23 cellular contexts compared by ENCODE assay signal in the genomic region with DNA sequence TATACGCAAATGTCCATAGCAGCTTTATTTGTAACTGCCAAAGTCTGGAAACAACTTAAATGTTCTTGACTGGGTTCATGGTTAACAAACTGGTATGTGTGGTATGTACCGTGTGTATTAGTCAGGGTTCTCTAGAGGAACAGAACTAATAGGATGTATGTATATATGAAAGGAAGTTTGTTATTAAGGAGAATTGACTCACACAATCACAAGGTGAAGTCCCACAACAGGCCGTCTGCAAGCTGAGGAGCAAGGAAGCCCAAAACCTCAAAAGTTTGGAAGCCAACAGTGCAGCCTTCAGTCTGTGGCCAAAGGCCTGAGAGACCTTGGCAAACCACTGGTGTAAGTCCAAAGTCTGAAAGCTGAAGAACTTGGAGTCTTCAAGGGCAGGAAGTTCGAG.
DNase-seq lines count a peak whose midpoint lies in the region; ATAC-seq and TF ChIP-seq lines count a peak whose summit lies in the region.
"Had no signal": no experiment of that assay in that cellular context is flagged by ENCODE, and none has a peak within 500 bp of the region (broad histone marks: within the 10 kb centered on the region; RNA-seq: fewer than 3 reads in every experiment).

No MANE protein-coding gene starts in this region.

- peaks cover 0 to 2% of the 10 kb centered on the region in 2 donors for H3K36me3 Mint-ChIP-seq in activated T-cell treated with anti-CD3 and anti-CD28 coated beads, Interleukin-2, amount 50 U/mL, for 72 hours (ENCODE audit: insufficient read depth in 2 of 2)
- H3K36me3 Mint-ChIP-seq: stimulated activated memory B cell treated with anti-CD40 and anti-IgM and Interleukin-4, amounts not matched to agents 10 μg/mL and 1 μg/mL and 100 μg/mL, for 72 hours; T-cell had no signal

- POLR2A ChIA-PET in PC-3 (lab: Charles Lee; ENCODE audit: unreplicated experiment), result no interaction called here

- no TSS peak for BruUV-seq in PC-3 (replicated peaks; lab: Mats Ljungman, UMichigan)

- DNase-seq in EL (peak; percentile 42), PC-3 (peak; percentile 13), epithelial cell of proximal tubule (ENCODE audit: low read depth) (peak; percentile 20), kidney tubule cell (ENCODE audit: low spot score) (peak; percentile 84), head of caudate nucleus (no peak), A172 (ENCODE audit: low spot score) (no peak)
- DNase-seq in stimulated activated CD8-positive, alpha-beta memory T cell treated with anti-CD3 and anti-CD28 coated beads, Interleukin-4, amount 100 ng/mL, for 48 hours, result no peak
- no peak for DNase-seq in activated T-cell treated with anti-CD3 and anti-CD28 coated beads, Interleukin-2, amount 50 U/mL, for 72 hours
- DNase-seq: activated CD4-positive, alpha-beta T cell treated with anti-CD3 and anti-CD28 coated beads, Interleukin-2, amount 10 ng/mL, durations not matched to agents 7 days and 5 days; activated CD8-positive, alpha-beta memory T cell treated with anti-CD3 and anti-CD28 coated beads, Interleukin-2, amount 50 U/mL, for 48 hours; activated effector memory CD4-positive, alpha-beta T cell treated with anti-CD3 and anti-CD28 coated beads, Interleukin-2, amount 50 U/mL, for 16 hours; adrenal gland; CD4-positive, alpha-beta T cell; cerebellar nuclear complex; effector memory CD4-positive, alpha-beta T cell; left lung; mucosa of descending colon; NCI-H1105 treated with DMSO at 0.1 percent for 48 hours; NCI-H2107; NCI-H526; Right ventricle myocardium superior; T-cell had no signal

- H3K4me3 Mint-ChIP-seq in activated T-cell treated with anti-CD3 and anti-CD28 coated beads, Interleukin-2, amount 50 U/mL, for 72 hours, result no peak overlapping the region
- H3K4me3 Mint-ChIP-seq: activated CD4-positive, alpha-beta T cell treated with anti-CD3 and anti-CD28 coated beads, Interleukin-2, amount 10 ng/mL, durations not matched to agents 7 days and 5 days; CD4-positive, alpha-beta T cell; stimulated activated memory B cell treated with anti-CD40 and anti-IgM and Interleukin-4, amounts not matched to agents 10 μg/mL and 1 μg/mL and 100 μg/mL, for 72 hours; T-cell had no signal

- no peaks in the 10 kb centered on the region for H3K36me3 ChIP-seq in PC-3 (ENCODE audit: low read depth, low read length)
- H3K36me3 ChIP-seq: adrenal gland, left lung had no signal

- H3K9ac ChIP-seq in PC-3 (ENCODE audit: low read length), result no peak overlapping the region

- TF ChIP-seq CTCF in PC-3 (conservative IDR thresholded peaks at IDR 0.05; ENCODE audit: low read depth, low read length), result no peak
- TF ChIP-seq CTCF in epithelial cell of proximal tubule (conservative IDR thresholded peaks at IDR 0.05; ENCODE audit: low read depth, low read length), result no peak

- H3K4me3 ChIP-seq in PC-3 (ENCODE audit: low read length) (no peak overlapping the region), epithelial cell of proximal tubule (ENCODE audit: low read depth, low read length) (no peak overlapping the region)
- H3K4me3 ChIP-seq: adrenal gland, left lung, mucosa of descending colon had no signal

- H2AFZ ChIP-seq in PC-3 (ENCODE audit: low read length), result no peak overlapping the region

- H3K27ac Mint-ChIP-seq in activated T-cell treated with anti-CD3 and anti-CD28 coated beads, Interleukin-2, amount 50 U/mL, for 72 hours, result no peak overlapping the region
- H3K27ac Mint-ChIP-seq: activated CD4-positive, alpha-beta T cell treated with anti-CD3 and anti-CD28 coated beads, Interleukin-2, amount 10 ng/mL, durations not matched to agents 7 days and 5 days; CD4-positive, alpha-beta T cell; stimulated activated memory B cell treated with anti-CD40 and anti-IgM and Interleukin-4, amounts not matched to agents 10 μg/mL and 1 μg/mL and 100 μg/mL, for 72 hours; T-cell had no signal

- no peaks in the 10 kb centered on the region for H4K20me1 ChIP-seq in PC-3 (ENCODE audit: low read length)

- H3K4me1 ChIP-seq in PC-3 (ENCODE audit: insufficient read depth, low read length), result no peaks in the 10 kb centered on the region
- H3K4me1 ChIP-seq: adrenal gland, left lung had no signal

- intact Hi-C loops in PC-3 (cut with micrococcal nuclease), result no loop called here
- intact Hi-C loops in head of caudate nucleus (cut with DNase I), result no loop called here

- no peaks in the 10 kb centered on the region for H3K4me1 Mint-ChIP-seq in activated T-cell treated with anti-CD3 and anti-CD28 coated beads, Interleukin-2, amount 50 U/mL, for 72 hours (ENCODE audit: low read depth)
- H3K4me1 Mint-ChIP-seq: activated CD4-positive, alpha-beta T cell treated with anti-CD3 and anti-CD28 coated beads, Interleukin-2, amount 10 ng/mL, durations not matched to agents 7 days and 5 days; T-cell had no signal

- no peaks in the 10 kb centered on the region for H3K79me2 ChIP-seq in PC-3 (ENCODE audit: low read length)

- peaks cover 4 to 7% of the 10 kb centered on the region in 2 donors for H3K9me3 Mint-ChIP-seq in activated T-cell treated with anti-CD3 and anti-CD28 coated beads, Interleukin-2, amount 50 U/mL, for 72 hours
- H3K9me3 Mint-ChIP-seq: activated CD4-positive, alpha-beta T cell treated with anti-CD3 and anti-CD28 coated beads, Interleukin-2, amount 10 ng/mL, durations not matched to agents 7 days and 5 days; stimulated activated memory B cell treated with anti-CD40 and anti-IgM and Interleukin-4, amounts not matched to agents 10 μg/mL and 1 μg/mL and 100 μg/mL, for 72 hours had no signal

- CTCF ChIA-PET in PC-3 (lab: Charles Lee), result no interaction called here

- no peaks in the 10 kb centered on the region for H3F3A ChIP-seq in PC-3 (ENCODE audit: low read length, unreplicated experiment)

- peaks cover 13% of the 10 kb centered on the region; the same call in 1 of the 2 replicates for H3K27me3 ChIP-seq in PC-3 (ENCODE audit: low read length)
- H3K27me3 ChIP-seq: adrenal gland, left lung had no signal

- no peak for ATAC-seq in PC-3
- no peak for ATAC-seq in activated T-cell treated with anti-CD3 and anti-CD28 coated beads, Interleukin-2, amount 50 U/mL, for 72 hours (replicated peaks in 1 of 2)
- ATAC-seq: left lung; mucosa of descending colon; stimulated activated memory B cell treated with anti-CD40 and anti-IgM and Interleukin-4, amounts not matched to agents 10 μg/mL and 1 μg/mL and 100 μg/mL, for 72 hours; T-cell had no signal

- no peak overlapping the region for H3K27ac ChIP-seq in PC-3 (ENCODE audit: low read length)
- H3K27ac ChIP-seq: adrenal gland, left lung had no signal

- H3K9me3 ChIP-seq in PC-3 (ENCODE audit: low read length), result no peaks in the 10 kb centered on the region

- no peaks in the 10 kb centered on the region for H3K9me2 ChIP-seq in PC-3 (replicated peaks; ENCODE audit: low read length)

- H3K4me2 ChIP-seq in PC-3 (ENCODE audit: low read length), result no peak overlapping the region

- H3K27me3 Mint-ChIP-seq in activated T-cell treated with anti-CD3 and anti-CD28 coated beads, Interleukin-2, amount 50 U/mL, for 72 hours (ENCODE audit: low read depth), result peaks cover 22% of the 10 kb centered on the region
- H3K27me3 Mint-ChIP-seq: activated CD4-positive, alpha-beta T cell treated with anti-CD3 and anti-CD28 coated beads, Interleukin-2, amount 10 ng/mL, durations not matched to agents 7 days and 5 days; CD4-positive, alpha-beta T cell had no signal

Comparison
In these comparisons a context has a peak if more than half of its experiments do, and no peak if none do; other contexts are left out.
1. DNase-seq: peak in EL (single experiment), PC-3 (single experiment), epithelial cell of proximal tubule (single experiment) and kidney tubule cell (single experiment); none in stimulated activated CD8-positive, alpha-beta memory T cell treated with anti-CD3 and anti-CD28 coated beads, Interleukin-4, amount 100 ng/mL, for 48 hours (single experiment), head of caudate nucleus (0 of 42), A172 (single experiment) and activated T-cell treated with anti-CD3 and anti-CD28 coated beads, Interleukin-2, amount 50 U/mL, for 72 hours (0 of 2).